ENCODE assay signal across 2 cellular contexts in genomic region chr4:152704788-152705187, GRCh38.
TF ChIP-seq lines count a peak whose summit lies in the region.

No MANE protein-coding gene starts in this region.

TF ChIP-seq in HCT116, 20 proteins besides CTCF, POLR2A, EP300 and RAD21:
- TF ChIP-seq ZNF274 (IDR thresholded peaks at IDR 0.05; ENCODE audit: low read depth, low read length): peak; percentile 40
- TF ChIP-seq, protein P1, sequence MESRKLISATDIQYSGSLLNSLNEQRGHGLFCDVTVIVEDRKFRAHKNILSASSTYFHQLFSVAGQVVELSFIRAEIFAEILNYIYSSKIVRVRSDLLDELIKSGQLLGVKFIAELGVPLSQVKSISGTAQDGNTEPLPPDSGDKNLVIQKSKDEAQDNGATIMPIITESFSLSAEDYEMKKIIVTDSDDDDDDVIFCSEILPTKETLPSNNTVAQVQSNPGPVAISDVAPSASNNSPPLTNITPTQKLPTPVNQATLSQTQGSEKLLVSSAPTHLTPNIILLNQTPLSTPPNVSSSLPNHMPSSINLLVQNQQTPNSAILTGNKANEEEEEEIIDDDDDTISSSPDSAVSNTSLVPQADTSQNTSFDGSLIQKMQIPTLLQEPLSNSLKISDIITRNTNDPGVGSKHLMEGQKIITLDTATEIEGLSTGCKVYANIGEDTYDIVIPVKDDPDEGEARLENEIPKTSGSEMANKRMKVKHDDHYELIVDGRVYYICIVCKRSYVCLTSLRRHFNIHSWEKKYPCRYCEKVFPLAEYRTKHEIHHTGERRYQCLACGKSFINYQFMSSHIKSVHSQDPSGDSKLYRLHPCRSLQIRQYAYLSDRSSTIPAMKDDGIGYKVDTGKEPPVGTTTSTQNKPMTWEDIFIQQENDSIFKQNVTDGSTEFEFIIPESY (IDR thresholded peaks at IDR 0.05; ENCODE audit: extremely low read depth, insufficient replicate concordance, low read length): no peak

TF ChIP-seq in WTC11, 78 proteins besides CTCF, POLR2A, EP300 and RAD21 (continued from another document):
- TF ChIP-seq ESRRA (CRISPR knock-in tag; IDR thresholded peaks at IDR 0.05; ENCODE audit: borderline replicate concordance) (no peak), TCF7 (CRISPR knock-in tag; IDR thresholded peaks at IDR 0.05; ENCODE audit: low read depth) (no peak), USF1 (CRISPR knock-in tag; IDR thresholded peaks at IDR 0.05) (no peak), TEAD1 (CRISPR knock-in tag; IDR thresholded peaks at IDR 0.05) (no peak), NR2C2 (CRISPR knock-in tag; IDR thresholded peaks at IDR 0.05) (no peak), ZNF396 (CRISPR knock-in tag; IDR thresholded peaks at IDR 0.05; ENCODE audit: borderline replicate concordance) (no peak), MAX (CRISPR knock-in tag; IDR thresholded peaks at IDR 0.05) (no peak), HMGXB4 (CRISPR knock-in tag; IDR thresholded peaks at IDR 0.05) (no peak), ATF1 (CRISPR knock-in tag; IDR thresholded peaks at IDR 0.05) (no peak), ATF2 (CRISPR knock-in tag; IDR thresholded peaks at IDR 0.05; ENCODE audit: borderline replicate concordance, low read depth) (no peak)
- TF ChIP-seq, protein P2, sequence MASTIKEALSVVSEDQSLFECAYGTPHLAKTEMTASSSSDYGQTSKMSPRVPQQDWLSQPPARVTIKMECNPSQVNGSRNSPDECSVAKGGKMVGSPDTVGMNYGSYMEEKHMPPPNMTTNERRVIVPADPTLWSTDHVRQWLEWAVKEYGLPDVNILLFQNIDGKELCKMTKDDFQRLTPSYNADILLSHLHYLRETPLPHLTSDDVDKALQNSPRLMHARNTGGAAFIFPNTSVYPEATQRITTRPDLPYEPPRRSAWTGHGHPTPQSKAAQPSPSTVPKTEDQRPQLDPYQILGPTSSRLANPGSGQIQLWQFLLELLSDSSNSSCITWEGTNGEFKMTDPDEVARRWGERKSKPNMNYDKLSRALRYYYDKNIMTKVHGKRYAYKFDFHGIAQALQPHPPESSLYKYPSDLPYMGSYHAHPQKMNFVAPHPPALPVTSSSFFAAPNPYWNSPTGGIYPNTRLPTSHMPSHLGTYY (CRISPR knock-in tag; IDR thresholded peaks at IDR 0.05): no peak
- TF ChIP-seq, protein P3, sequence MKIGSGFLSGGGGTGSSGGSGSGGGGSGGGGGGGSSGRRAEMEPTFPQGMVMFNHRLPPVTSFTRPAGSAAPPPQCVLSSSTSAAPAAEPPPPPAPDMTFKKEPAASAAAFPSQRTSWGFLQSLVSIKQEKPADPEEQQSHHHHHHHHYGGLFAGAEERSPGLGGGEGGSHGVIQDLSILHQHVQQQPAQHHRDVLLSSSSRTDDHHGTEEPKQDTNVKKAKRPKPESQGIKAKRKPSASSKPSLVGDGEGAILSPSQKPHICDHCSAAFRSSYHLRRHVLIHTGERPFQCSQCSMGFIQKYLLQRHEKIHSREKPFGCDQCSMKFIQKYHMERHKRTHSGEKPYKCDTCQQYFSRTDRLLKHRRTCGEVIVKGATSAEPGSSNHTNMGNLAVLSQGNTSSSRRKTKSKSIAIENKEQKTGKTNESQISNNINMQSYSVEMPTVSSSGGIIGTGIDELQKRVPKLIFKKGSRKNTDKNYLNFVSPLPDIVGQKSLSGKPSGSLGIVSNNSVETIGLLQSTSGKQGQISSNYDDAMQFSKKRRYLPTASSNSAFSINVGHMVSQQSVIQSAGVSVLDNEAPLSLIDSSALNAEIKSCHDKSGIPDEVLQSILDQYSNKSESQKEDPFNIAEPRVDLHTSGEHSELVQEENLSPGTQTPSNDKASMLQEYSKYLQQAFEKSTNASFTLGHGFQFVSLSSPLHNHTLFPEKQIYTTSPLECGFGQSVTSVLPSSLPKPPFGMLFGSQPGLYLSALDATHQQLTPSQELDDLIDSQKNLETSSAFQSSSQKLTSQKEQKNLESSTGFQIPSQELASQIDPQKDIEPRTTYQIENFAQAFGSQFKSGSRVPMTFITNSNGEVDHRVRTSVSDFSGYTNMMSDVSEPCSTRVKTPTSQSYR (CRISPR knock-in tag; IDR thresholded peaks at IDR 0.05): no peak
- TF ChIP-seq, protein P4, sequence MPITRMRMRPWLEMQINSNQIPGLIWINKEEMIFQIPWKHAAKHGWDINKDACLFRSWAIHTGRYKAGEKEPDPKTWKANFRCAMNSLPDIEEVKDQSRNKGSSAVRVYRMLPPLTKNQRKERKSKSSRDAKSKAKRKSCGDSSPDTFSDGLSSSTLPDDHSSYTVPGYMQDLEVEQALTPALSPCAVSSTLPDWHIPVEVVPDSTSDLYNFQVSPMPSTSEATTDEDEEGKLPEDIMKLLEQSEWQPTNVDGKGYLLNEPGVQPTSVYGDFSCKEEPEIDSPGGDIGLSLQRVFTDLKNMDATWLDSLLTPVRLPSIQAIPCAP (CRISPR knock-in tag; IDR thresholded peaks at IDR 0.05): no peak
